9 cellular contexts compared by ENCODE assay signal in the genomic region with DNA sequence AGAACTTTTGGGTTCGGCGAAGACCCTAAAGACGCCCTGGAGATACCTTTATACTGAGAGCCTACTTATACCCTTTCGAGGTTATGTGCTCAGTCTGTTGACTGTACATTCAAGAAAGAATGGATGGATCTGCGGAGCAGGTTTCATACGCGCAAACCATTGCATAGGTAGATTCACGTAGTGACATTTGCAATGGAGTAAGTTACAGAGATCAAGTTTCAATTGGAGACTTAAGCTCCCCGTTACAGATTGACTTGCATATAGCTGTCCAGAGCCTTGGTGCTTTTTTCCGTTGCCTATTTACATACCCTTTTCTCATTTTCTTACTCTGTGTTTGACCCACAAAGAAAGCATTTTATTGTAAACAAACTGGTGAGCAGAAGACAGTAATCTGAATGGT. TPM values are rescaled to one million over a fixed set of nuclear protein-coding genes. Genes with fewer than 3 reads are reported as not detected.
DNase-seq lines count a peak whose midpoint lies in the region; ATAC-seq and TF ChIP-seq lines count a peak whose summit lies in the region.
"Had no signal": no experiment of that assay in that cellular context is flagged by ENCODE, and none has a peak within 500 bp of the region (broad histone marks: within the 10 kb centered on the region; RNA-seq: fewer than 3 reads in every experiment).

No MANE protein-coding gene starts in this region.

- dilution Hi-C loops in IMR-90 (cut with HindIII; ENCODE audit: low sequenced_read_pairs, unreplicated experiment) = no loop called here
- dilution Hi-C loops in mammary epithelial cell (cut with HindIII; ENCODE audit: low sequenced_read_pairs) = no loop called here

- no peak for DNase-seq in AG04449 (ENCODE audit: low read depth, low spot score)
- DNase-seq in IMR-90 = peak; percentile 31
- peak; percentile 23 for DNase-seq in mammary epithelial cell
- DNase-seq in NOMO-1 treated with DMSO at 0.1 percent for 48 hours (lab: John Stamatoyannopoulos, UW; ENCODE audit: unreplicated experiment) = no peak

- TF ChIP-seq POLR2A in IMR-90 (IDR thresholded peaks at IDR 0.05; ENCODE audit: low read depth, low read length) = no peak

- H3K4me1 ChIP-seq in IMR-90 (ENCODE audit: control insufficient read depth, insufficient read depth, low read length) = 0 out of 2 replicates have a peak, but pooled peaks cover 2% of the 10 kb centered on the region
- peaks cover 27% of the 10 kb centered on the region for H3K4me1 ChIP-seq in mammary epithelial cell (ENCODE audit: insufficient read depth, low read length)
- peaks cover 17 to 18% of the 10 kb centered on the region in 2 donors for H3K4me1 ChIP-seq in mucosa of rectum (ENCODE audit: control insufficient read depth in 2 of 2, insufficient read depth in 2 of 2, low read length in 2 of 2)

- H3K27me3 ChIP-seq in IMR-90 (ENCODE audit: control insufficient read depth, insufficient read depth, low read length) = no peaks in the 10 kb centered on the region
- H3K27me3 ChIP-seq in mammary epithelial cell (ENCODE audit: insufficient read depth, low read length) = no peaks in the 10 kb centered on the region
- no peaks in the 10 kb centered on the region for H3K27me3 ChIP-seq in mucosa of rectum (ENCODE audit: control insufficient read depth in 2 of 2, insufficient read depth in 2 of 2, low read length in 2 of 2)

- peak overlapping the region; percentile 100 for H3K4me2 ChIP-seq in IMR-90 (ENCODE audit: low read depth, low read length)
- H3K4me2 ChIP-seq in mammary epithelial cell (ENCODE audit: insufficient read depth, low read depth, low read length) = peak overlapping the region; percentile 75

- H3K4ac ChIP-seq in IMR-90 (ENCODE audit: low read depth, low read length) = peak overlapping the region; percentile 58; the same call in 1 of the 2 replicates

- peak overlapping the region; percentile 67 to 82; a peak in 3 of 4 replicates for H4K8ac ChIP-seq in IMR-90 (ENCODE audit: low read depth in 2 of 2, low read length in 2 of 2)

- H4K5ac ChIP-seq in IMR-90 (ENCODE audit: low read depth, low read length) = peak overlapping the region; percentile 20; the same call in 1 of the 2 replicates

- H3K9ac ChIP-seq in IMR-90 (ENCODE audit: low read depth, low read length) (peak overlapping the region; percentile 96), mammary epithelial cell (ENCODE audit: insufficient read depth, low read length) (peak overlapping the region; percentile 97), mucosa of rectum (ENCODE audit: low read depth in 1 of 2, low read length in 2 of 2) (peak overlapping the region; percentile 84 to 90)

- POLR2A ChIA-PET in AG04449 (lab: Yijun Ruan, JAX) (interaction anchor here (0.6 kb wide), 1 partner anchor 46 kb away, joined by 3 read pairs; no protein-coding TSS in a partner anchor), IMR-90 (lab: Charles Lee; ENCODE audit: unreplicated experiment) (no interaction called here)

- no peak overlapping the region for H2BK20ac ChIP-seq in IMR-90 (ENCODE audit: low read depth, low read length)

- intact Hi-C loops in IMR-90 (cut with micrococcal nuclease) (no loop called here), mammary epithelial cell (cut with micrococcal nuclease) (no loop called here)

- peaks cover 20% of the 10 kb centered on the region; the same call in 1 of the 2 replicates for H4K20me1 ChIP-seq in IMR-90 (ENCODE audit: insufficient read depth, low read length)
- no peaks in the 10 kb centered on the region for H4K20me1 ChIP-seq in mammary epithelial cell (ENCODE audit: insufficient read depth, low read length)

- H3K27ac ChIP-seq in IMR-90 (ENCODE audit: insufficient read depth, low read length) (peak overlapping the region; percentile 98; the same call in 1 of the 2 replicates), mammary epithelial cell (ENCODE audit: insufficient read depth, low read depth, low read length) (peak overlapping the region; percentile 91), mucosa of rectum (ENCODE audit: low read depth in 2 of 2, low read length in 2 of 2) (no peak overlapping the region)

- H2BK15ac ChIP-seq in IMR-90 (ENCODE audit: low read depth, low read length) = no peak overlapping the region

- CTCF ChIA-PET in AG04449 (lab: Yijun Ruan, JAX) = interaction anchor here (0.7 to 5.9 kb wide), 13 partner anchors 10 to 233 kb away, joined by 3 to 50 read pairs (median 4); a partner anchor contains a TSS
- CTCF ChIA-PET in IMR-90 (lab: Yijun Ruan, JAX) = interaction anchor here (0.8 to 1.0 kb wide), 2 partner anchors 11 to 167 kb away, joined by 3 to 4 read pairs; no protein-coding TSS in a partner anchor
- CTCF ChIA-PET in mammary epithelial cell (lab: Charles Lee; ENCODE audit: low non-redundant PET) = interaction anchor here (0.7 kb wide), 1 partner anchor 71 kb away, joined by 6 read pairs; no protein-coding TSS in a partner anchor

- peak overlapping the region; percentile 54; the same call in 1 of the 2 replicates for H3K14ac ChIP-seq in IMR-90 (replicated peaks; ENCODE audit: low read depth, low read length)

- TF ChIP-seq RAD21 in IMR-90 (IDR thresholded peaks at IDR 0.05; ENCODE audit: low read length) = no peak

- BruUV-seq in IMR-90 (replicated peaks; lab: Mats Ljungman, UMichigan) (no TSS peak), mammary epithelial cell (replicated peaks; lab: Mats Ljungman, UMichigan) (no TSS peak)

- TF ChIP-seq CTCF in AG04449 (IDR thresholded peaks at IDR 0.05; ENCODE audit: insufficient read depth, low read length, missing control alignments) (no peak), IMR-90 (conservative IDR thresholded peaks at IDR 0.05; ENCODE audit: low read depth, low read length) (no peak), mammary epithelial cell (conservative IDR thresholded peaks at IDR 0.05 in 1 of 2, IDR thresholded peaks at IDR 0.05 in 1 of 2; ENCODE audit: extremely low read depth in 1 of 2, insufficient read depth in 1 of 2, low read depth in 1 of 2, low read length in 2 of 2) (no peak)

- H4K91ac ChIP-seq in IMR-90 (ENCODE audit: insufficient read depth, low read depth, low read length) = 0 out of 2 replicates have a peak overlapping the region, but pooled peaks have one; percentile 38

- peaks cover 56% of the 10 kb centered on the region for H3K79me2 ChIP-seq in mammary epithelial cell (ENCODE audit: insufficient read depth, low read length)

- no peak overlapping the region for H2BK120ac ChIP-seq in IMR-90 (ENCODE audit: low read depth, low read length)

- H3K36me3 ChIP-seq in IMR-90 (ENCODE audit: control insufficient read depth, insufficient read depth, low read length) (peaks cover 5% of the 10 kb centered on the region), mammary epithelial cell (ENCODE audit: insufficient read depth, low read length) (peaks cover 6% of the 10 kb centered on the region), mucosa of rectum (ENCODE audit: control insufficient read depth in 2 of 2, insufficient read depth in 2 of 2, low read length in 2 of 2) (peaks cover 7 to 8% of the 10 kb centered on the region in 2 donors)

- H3K4me3 ChIP-seq in AG04449 (ENCODE audit: low read depth, low read length) = peak overlapping the region; percentile 89
- peak overlapping the region; percentile 84 for H3K4me3 ChIP-seq in IMR-90 (ENCODE audit: insufficient read depth, low read depth, low read length)
- H3K4me3 ChIP-seq in mammary epithelial cell (replicated peaks in 1 of 3; ENCODE audit: insufficient read depth in 1 of 3, low read depth in 2 of 3, low read length in 3 of 3) = peak overlapping the region; percentile 54 to 92 (median 66)
- peak overlapping the region; percentile 87 to 88 for H3K4me3 ChIP-seq in mucosa of rectum (ENCODE audit: low read length in 2 of 2)

- H3K9me3 ChIP-seq in IMR-90 (ENCODE audit: control insufficient read depth, insufficient read depth, low read length) (no peaks in the 10 kb centered on the region), mammary epithelial cell (replicated peaks; ENCODE audit: insufficient read depth, low read length) (no peaks in the 10 kb centered on the region), mucosa of rectum (ENCODE audit: control insufficient read depth in 2 of 2, low read length in 2 of 2) (no peaks in the 10 kb centered on the region)

- H3K9me1 ChIP-seq in IMR-90 (ENCODE audit: insufficient read depth, low read length) = peaks cover 8% of the 10 kb centered on the region

- peak overlapping the region; percentile 61 for H3K23ac ChIP-seq in IMR-90 (ENCODE audit: low read depth, low read length)

- peak overlapping the region; percentile 98 for H2AFZ ChIP-seq in IMR-90 (replicated peaks; ENCODE audit: low read length, poor library complexity)
- peak overlapping the region; percentile 96 for H2AFZ ChIP-seq in mammary epithelial cell (ENCODE audit: low read depth, low read length)

- H3K18ac ChIP-seq in IMR-90 (ENCODE audit: low read depth, low read length) = no peak overlapping the region

- H2AK9ac ChIP-seq in IMR-90 (replicated peaks; ENCODE audit: low read depth, low read length, poor library complexity) = peak overlapping the region; percentile 98

- H2AK5ac ChIP-seq in IMR-90 (ENCODE audit: low read depth, low read length) = no peak overlapping the region

- H2BK5ac ChIP-seq in IMR-90 (ENCODE audit: low read depth, low read length, poor library complexity, severe bottlenecking) = peak overlapping the region; percentile 99

- ATAC-seq in IMR-90 (ENCODE audit: low read depth) (no peak), HG03159 (IDR thresholded peaks at IDR 0.05; ENCODE audit: unreplicated experiment) (no peak), HG02970 (IDR thresholded peaks at IDR 0.05; ENCODE audit: low FRiP score, unreplicated experiment) (no peak), HG03565 (IDR thresholded peaks at IDR 0.05; ENCODE audit: unreplicated experiment) (no peak)

- WGBS in IMR-90 (ENCODE audit: extremely low coverage in 2 of 2, insufficient read length in 1 of 2), 2 experiments = 20% methylated on average over 3 of the region's 10 CpGs; no CpG with 5 or more reads in 1 of the 2 experiments
- WGBS in mammary epithelial cell (ENCODE audit: low coverage, missing lambda C conversion rate) = 3% methylated on average over 10 of the region's 10 CpGs

- H3K56ac ChIP-seq in IMR-90 (ENCODE audit: extremely low read depth, insufficient read depth, low read length) = 0 out of 2 replicates have a peak overlapping the region, but pooled peaks have one; percentile 45

- peaks cover 10 to 21% of the 10 kb centered on the region in 2 experiments; a peak in 3 of 4 replicates for H3K79me1 ChIP-seq in IMR-90 (ENCODE audit: low read depth in 1 of 2, low read length in 2 of 2)

- in situ Hi-C loops in IMR-90 (cut with MboI; ENCODE audit: low sequenced_read_pairs) = no loop called here
- in situ Hi-C loops in mammary epithelial cell (cut with MboI; ENCODE audit: low sequenced_read_pairs in 2 of 2) = no loop called here

RNA-seq across cellular contexts. Expression of a gene that starts 0.9 kb away (rescaled TPM):
- total RNA-seq in IMR-90 (2012; rRNA removed) (181 and 214 TPM in 2 replicates), mammary epithelial cell (100 to 1,000 TPM; 114 to 149 TPM)
- polyA plus RNA-seq in IMR-90 (2012; rRNA removed) (89.8 and 111 TPM in 2 replicates), mammary epithelial cell (171 TPM)
- polyA plus RNA-seq in IMR-90 (2012; cell fraction: cytosol; rRNA removed) = 38.7 and 49.5 TPM in 2 replicates
- 18.7 and 68.8 TPM in 2 replicates for polyA plus RNA-seq in IMR-90 (2012; cell fraction: nucleus; rRNA removed; ENCODE audit: low replicate concordance)
- polyA minus RNA-seq in mammary epithelial cell = 579 TPM

RNA-seq across cellular contexts. Expression of a gene that starts 20.3 kb away (rescaled TPM):
- total RNA-seq in IMR-90 (2012; rRNA removed) (0.18 TPM in 1 of 2 replicates, not detected in the other), mammary epithelial cell (under 1 TPM; 0.33 to 0.50 TPM)
- polyA plus RNA-seq in IMR-90 (2012; rRNA removed) (0.09 and 0.24 TPM in 2 replicates), mammary epithelial cell (0.49 TPM)
- 0.04 and 0.12 TPM in 2 replicates for polyA plus RNA-seq in IMR-90 (2012; cell fraction: cytosol; rRNA removed)
- polyA plus RNA-seq in IMR-90 (2012; cell fraction: nucleus; rRNA removed; ENCODE audit: low replicate concordance) = 0.16 and 0.18 TPM in 2 replicates
- not detected for polyA minus RNA-seq in mammary epithelial cell
- total RNA-seq: dermis microvascular lymphatic vessel endothelial cell had no signal

Comparison
In these comparisons a context has a peak if more than half of its experiments do, and no peak if none do; other contexts are left out.
1. DNase-seq: peak in IMR-90 (single experiment) and mammary epithelial cell (single experiment); none in AG04449 (single experiment) and NOMO-1 treated with DMSO at 0.1 percent for 48 hours (single experiment).
2. H3K27ac ChIP-seq: peak in IMR-90 (single experiment) and mammary epithelial cell (single experiment); none in mucosa of rectum (0 of 2).
3. Peak in every context shown above with its lines, with median percentiles within 50 percentile points of each other: H3K4me3 ChIP-seq and H3K9ac ChIP-seq.